Comparison of ENCODE assay signal across 17 cellular contexts in the genomic region with DNA sequence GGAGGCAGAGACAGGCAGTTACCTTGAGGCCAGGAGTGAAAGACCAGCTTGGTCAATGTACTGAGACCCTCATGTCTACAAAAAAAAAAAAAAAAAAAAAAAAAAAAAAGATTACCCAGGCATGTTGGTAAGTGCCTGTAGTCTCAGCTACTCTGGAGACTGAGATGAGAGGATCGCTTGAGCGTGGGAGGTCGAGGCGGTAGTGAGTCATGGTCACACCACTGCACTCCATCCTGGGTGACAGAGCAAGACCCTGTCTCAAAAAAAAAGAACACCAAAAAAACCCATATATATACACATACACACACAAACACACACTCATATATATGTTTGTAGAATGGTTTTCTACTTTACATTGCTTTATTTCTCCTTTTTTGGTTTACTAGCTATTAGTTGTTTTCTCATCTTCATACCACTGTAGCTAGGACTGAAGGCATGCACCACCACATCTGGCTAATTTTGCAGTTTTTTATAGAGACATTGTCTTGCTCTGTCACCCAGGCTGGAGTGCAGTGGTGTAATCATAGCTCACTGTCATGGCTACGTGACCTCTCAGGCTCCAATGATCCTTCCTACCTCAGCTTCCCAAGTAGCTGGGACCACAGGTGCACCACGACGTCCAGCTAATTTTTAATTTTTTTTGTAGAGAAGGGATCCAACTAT. TPM values are rescaled to one million over a fixed set of nuclear protein-coding genes. Genes with fewer than 3 reads are reported as not detected.
DNase-seq lines count a peak whose midpoint lies in the region; ATAC-seq and TF ChIP-seq lines count a peak whose summit lies in the region.
"Had no signal": no experiment of that assay in that cellular context is flagged by ENCODE, and none has a peak within 500 bp of the region (broad histone marks: within the 10 kb centered on the region; RNA-seq: fewer than 3 reads in every experiment).

No MANE protein-coding gene starts in this region.

- H3K4me1 Mint-ChIP-seq in activated CD8-positive, alpha-beta memory T cell treated with anti-CD3 and anti-CD28 coated beads, Interleukin-2, amount 10 ng/mL, durations not matched to agents 7 days and 5 days: peaks cover 34% of the 10 kb centered on the region
- peaks cover 56% of the 10 kb centered on the region for H3K4me1 Mint-ChIP-seq in activated B cell treated with CpG ODN at 0.5 μM for 24 hours
- H3K4me1 Mint-ChIP-seq: IgD-negative memory B cell had no signal

- no peak for TF ChIP-seq CTCF in activated B cell treated with CpG ODN at 0.5 μM for 24 hours (IDR thresholded peaks at IDR 0.05)

- no peak for ATAC-seq in activated CD8-positive, alpha-beta memory T cell treated with anti-CD3 and anti-CD28 coated beads, Interleukin-2, amount 10 ng/mL, durations not matched to agents 7 days and 5 days
- ATAC-seq in HG02884 (IDR thresholded peaks at IDR 0.05; ENCODE audit: unreplicated experiment): peak; percentile 80
- ATAC-seq in activated B cell treated with CpG ODN at 0.5 μM for 24 hours (ENCODE audit: low read depth): peak; percentile 91
- no peak for ATAC-seq in HG03159 (IDR thresholded peaks at IDR 0.05; ENCODE audit: unreplicated experiment)
- ATAC-seq: GM23338 had no signal

- peaks cover 12% of the 10 kb centered on the region for H3K36me3 Mint-ChIP-seq in activated CD8-positive, alpha-beta memory T cell treated with anti-CD3 and anti-CD28 coated beads, Interleukin-2, amount 10 ng/mL, durations not matched to agents 7 days and 5 days
- peaks cover 13% of the 10 kb centered on the region for H3K36me3 Mint-ChIP-seq in activated B cell treated with CpG ODN at 0.5 μM for 24 hours (ENCODE audit: low read depth)
- H3K36me3 Mint-ChIP-seq: IgD-negative memory B cell, type B pancreatic cell had no signal

- no peaks in the 10 kb centered on the region for H3K27me3 Mint-ChIP-seq in activated CD8-positive, alpha-beta memory T cell treated with anti-CD3 and anti-CD28 coated beads, Interleukin-2, amount 10 ng/mL, durations not matched to agents 7 days and 5 days
- no peaks in the 10 kb centered on the region for H3K27me3 Mint-ChIP-seq in activated B cell treated with CpG ODN at 0.5 μM for 24 hours
- H3K27me3 Mint-ChIP-seq: IgD-negative memory B cell, type B pancreatic cell had no signal

- H3K9me3 Mint-ChIP-seq in activated CD8-positive, alpha-beta memory T cell treated with anti-CD3 and anti-CD28 coated beads, Interleukin-2, amount 10 ng/mL, durations not matched to agents 7 days and 5 days (ENCODE audit: low read depth): no peaks in the 10 kb centered on the region
- no peaks in the 10 kb centered on the region for H3K9me3 Mint-ChIP-seq in activated B cell treated with CpG ODN at 0.5 μM for 24 hours
- H3K9me3 Mint-ChIP-seq: GM23338, IgD-negative memory B cell, type B pancreatic cell had no signal

- CTCF ChIA-PET in activated CD8-positive, alpha-beta memory T cell treated with anti-CD3 and anti-CD28 coated beads, Interleukin-2, amount 10 ng/mL, durations not matched to agents 7 days and 5 days (lab: Charles Lee): interaction anchor here (1.0 kb wide), 1 partner anchor 55 kb away, joined by 3 read pairs; no protein-coding TSS in a partner anchor
- CTCF ChIA-PET in activated B cell treated with CpG ODN at 0.5 μM for 24 hours (lab: Charles Lee): no interaction called here

- intact Hi-C loops in activated B cell treated with CpG ODN at 0.5 μM for 24 hours (cut with micrococcal nuclease): loop anchor here (2.0 kb wide), 2 partner anchors 13 to 23 kb away; no protein-coding TSS in a partner anchor

- POLR2A ChIA-PET in activated B cell treated with CpG ODN at 0.5 μM for 24 hours (lab: Charles Lee): interaction anchor here (0.6 to 2.1 kb wide), 4 partner anchors 13 to 16 kb away, joined by 4 to 35 read pairs (median 6); partner anchors contain the start of gene ZFY

- no peak overlapping the region for H3K27ac Mint-ChIP-seq in activated CD8-positive, alpha-beta memory T cell treated with anti-CD3 and anti-CD28 coated beads, Interleukin-2, amount 10 ng/mL, durations not matched to agents 7 days and 5 days
- H3K27ac Mint-ChIP-seq in activated B cell treated with CpG ODN at 0.5 μM for 24 hours: peak overlapping the region; percentile 75
- H3K27ac Mint-ChIP-seq: GM23338, IgD-negative memory B cell, type B pancreatic cell had no signal

- H3K4me3 Mint-ChIP-seq in activated CD8-positive, alpha-beta memory T cell treated with anti-CD3 and anti-CD28 coated beads, Interleukin-2, amount 10 ng/mL, durations not matched to agents 7 days and 5 days: no peak overlapping the region
- H3K4me3 Mint-ChIP-seq in activated B cell treated with CpG ODN at 0.5 μM for 24 hours: peak overlapping the region; percentile 32
- H3K4me3 Mint-ChIP-seq: GM23338, IgD-negative memory B cell, type B pancreatic cell had no signal

- peak; percentile 42 for DNase-seq in activated CD8-positive, alpha-beta memory T cell treated with anti-CD3 and anti-CD28 coated beads, Interleukin-2, amount 10 ng/mL, durations not matched to agents 7 days and 5 days
- DNase-seq in activated CD8-positive, alpha-beta memory T cell treated with anti-CD3 and anti-CD28 coated beads for 24 hours: no peak
- DNase-seq in activated B cell treated with CpG ODN at 0.5 μM for 24 hours (no peak), epidermal melanocyte (ENCODE audit: insufficient read length, low spot score) (no peak), NCI-H1417 treated with DMSO at 0.1 percent for 48 hours (lab: John Stamatoyannopoulos, UW) (no peak)
- peak; percentile 44 for DNase-seq in stimulated activated CD8-positive, alpha-beta memory T cell treated with anti-CD3 and anti-CD28 coated beads, Interleukin-4, amount 100 ng/mL, for 48 hours
- DNase-seq: Calu3, NCI-H1092 treated with DMSO at 0.1 percent for 48 hours, NCI-H345, OCI-M1, small intestine had no signal

RNA-seq across cellular contexts. Expression of gene ZFY, which starts 14.5 kb away (rescaled TPM):
- total RNA-seq in activated CD8-positive, alpha-beta memory T cell treated with anti-CD3 and anti-CD28 coated beads, Interleukin-2, amount 10 ng/mL, durations not matched to agents 7 days and 5 days: 10 to 100 TPM; 14.3 to 14.6 TPM
- 24.1 and 25.8 TPM in 2 replicates for total RNA-seq in activated B cell treated with CpG ODN at 0.5 μM for 24 hours
- total RNA-seq: Calu3, osteocyte had no signal

Comparison
In these comparisons a context has a peak if more than half of its experiments do, and no peak if none do; other contexts are left out.
1. DNase-seq: peak in activated CD8-positive, alpha-beta memory T cell treated with anti-CD3 and anti-CD28 coated beads, Interleukin-2, amount 10 ng/mL, durations not matched to agents 7 days and 5 days (single experiment) and stimulated activated CD8-positive, alpha-beta memory T cell treated with anti-CD3 and anti-CD28 coated beads, Interleukin-4, amount 100 ng/mL, for 48 hours (single experiment); none in activated CD8-positive, alpha-beta memory T cell treated with anti-CD3 and anti-CD28 coated beads for 24 hours (single experiment), activated B cell treated with CpG ODN at 0.5 μM for 24 hours (single experiment), epidermal melanocyte (single experiment) and NCI-H1417 treated with DMSO at 0.1 percent for 48 hours (single experiment).
2. ATAC-seq: peak in HG02884 (single experiment) and activated B cell treated with CpG ODN at 0.5 μM for 24 hours (single experiment); none in activated CD8-positive, alpha-beta memory T cell treated with anti-CD3 and anti-CD28 coated beads, Interleukin-2, amount 10 ng/mL, durations not matched to agents 7 days and 5 days (single experiment) and HG03159 (single experiment).